ENCODE assay signal across 9 cellular contexts in the genomic region with DNA sequence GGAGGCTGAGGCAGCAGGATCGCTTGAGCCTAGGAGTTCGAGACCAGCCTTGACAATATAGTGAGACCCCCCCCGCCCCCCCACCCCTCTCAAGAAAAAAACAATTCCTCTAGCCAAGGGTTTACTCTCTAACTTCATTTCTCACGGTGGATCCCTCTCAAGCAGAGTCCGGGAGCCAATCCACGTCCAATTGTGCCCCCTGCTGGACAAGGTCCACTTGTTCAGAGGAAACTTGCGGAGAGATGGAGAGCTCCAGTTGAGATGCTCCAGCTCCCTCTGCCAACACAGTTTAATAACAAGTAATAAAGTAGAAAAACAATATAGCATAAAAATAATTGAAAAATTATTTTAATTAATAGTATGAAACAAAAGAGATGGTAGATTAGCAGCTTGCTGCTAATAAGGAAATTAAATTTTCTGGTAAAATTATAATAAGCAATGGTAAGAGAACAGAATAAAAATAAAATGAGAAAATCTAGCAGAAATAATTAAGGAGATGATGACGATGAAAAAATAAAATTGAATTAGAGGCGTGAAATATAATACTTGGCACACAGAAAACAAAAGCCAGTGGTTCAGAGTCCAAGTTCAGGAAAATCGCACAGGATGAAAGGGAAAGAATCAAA. TPM values are rescaled to one million over a fixed set of nuclear protein-coding genes. Genes with fewer than 3 reads are reported as not detected.
DNase-seq lines count a peak whose midpoint lies in the region; ATAC-seq and TF ChIP-seq lines count a peak whose summit lies in the region.
"Had no signal": no experiment of that assay in that cellular context is flagged by ENCODE, and none has a peak within 500 bp of the region (broad histone marks: within the 10 kb centered on the region; RNA-seq: fewer than 3 reads in every experiment).

No MANE protein-coding gene starts in this region.

- TF ChIP-seq CTCF in RWPE2 (IDR thresholded peaks at IDR 0.05; ENCODE audit: poor library complexity, severe bottlenecking): peak; percentile 57
- TF ChIP-seq CTCF in heart right ventricle (IDR thresholded peaks at IDR 0.05): peak; percentile 24 to 74 (median 66)

- H3K4me3 Mint-ChIP-seq in activated naive CD8-positive, alpha-beta T cell treated with anti-CD3 and anti-CD28 coated beads, Interleukin-2, amount 10 ng/mL, durations not matched to agents 7 days and 5 days: no peak overlapping the region
- H3K4me3 Mint-ChIP-seq: activated naive CD8-positive, alpha-beta T cell had no signal

- peaks cover 5% of the 10 kb centered on the region for H3K4me1 Mint-ChIP-seq in activated naive CD8-positive, alpha-beta T cell treated with anti-CD3 and anti-CD28 coated beads, Interleukin-2, amount 10 ng/mL, durations not matched to agents 7 days and 5 days

- ATAC-seq in RWPE2 (ENCODE audit: low read depth) (peak; percentile 60; the same call in 2 of the 3 replicates), heart right ventricle (peak in 6 of 8 donors; percentile 58 to 78 (median 62)), HG03135 (IDR thresholded peaks at IDR 0.05; ENCODE audit: unreplicated experiment) (no peak), HG02981 (IDR thresholded peaks at IDR 0.05; ENCODE audit: unreplicated experiment) (no peak)
- peak; percentile 50 for ATAC-seq in activated naive CD8-positive, alpha-beta T cell treated with anti-CD3 and anti-CD28 coated beads, Interleukin-2, amount 10 ng/mL, durations not matched to agents 7 days and 5 days (ENCODE audit: low read depth)

- H3K36me3 Mint-ChIP-seq in activated naive CD8-positive, alpha-beta T cell treated with anti-CD3 and anti-CD28 coated beads, Interleukin-2, amount 10 ng/mL, durations not matched to agents 7 days and 5 days: no peaks in the 10 kb centered on the region

- peaks cover 27% of the 10 kb centered on the region for H3K27me3 Mint-ChIP-seq in activated naive CD8-positive, alpha-beta T cell treated with anti-CD3 and anti-CD28 coated beads, Interleukin-2, amount 10 ng/mL, durations not matched to agents 7 days and 5 days

- intact Hi-C loops in heart right ventricle (cut with DNase I): loop anchor here in 2 of 10 donors (10.0 kb wide), 1 partner anchor 114 kb away; no protein-coding TSS in a partner anchor

- WGBS in heart right ventricle, 2 donors: 13 to 17% methylated on average over 10 of the region's 10 CpGs

- H3K27ac ChIP-seq in RWPE2 (ENCODE audit: poor library complexity, severe bottlenecking) (no peak overlapping the region), heart right ventricle (no peak overlapping the region)

- no peak overlapping the region for H3K27ac Mint-ChIP-seq in activated naive CD8-positive, alpha-beta T cell treated with anti-CD3 and anti-CD28 coated beads, Interleukin-2, amount 10 ng/mL, durations not matched to agents 7 days and 5 days
- H3K27ac Mint-ChIP-seq: activated naive CD8-positive, alpha-beta T cell had no signal

- peaks cover 2% of the 10 kb centered on the region for H3K9me3 Mint-ChIP-seq in activated naive CD8-positive, alpha-beta T cell treated with anti-CD3 and anti-CD28 coated beads, Interleukin-2, amount 10 ng/mL, durations not matched to agents 7 days and 5 days

- H3K36me3 ChIP-seq in RWPE2 (ENCODE audit: low read depth): no peaks in the 10 kb centered on the region
- no peaks in the 10 kb centered on the region for H3K36me3 ChIP-seq in heart right ventricle

- no peak overlapping the region for H3K4me3 ChIP-seq in Jurkat, Clone E6-1 (ENCODE audit: low read length)
- no peak overlapping the region for H3K4me3 ChIP-seq in RWPE2 (ENCODE audit: severe bottlenecking)
- no peak overlapping the region for H3K4me3 ChIP-seq in heart right ventricle

- H3K27me3 ChIP-seq in RWPE2 (ENCODE audit: insufficient read depth, poor library complexity, severe bottlenecking): no peaks in the 10 kb centered on the region
- peaks cover 0 to 55% (median 31%) of the 10 kb centered on the region in 7 donors for H3K27me3 ChIP-seq in heart right ventricle

- H3K9me3 ChIP-seq in RWPE2 (ENCODE audit: severe bottlenecking) (no peaks in the 10 kb centered on the region), heart right ventricle (peaks cover 0 to 5% (median 0%) of the 10 kb centered on the region in 11 donors)

- POLR2A ChIA-PET in activated naive CD8-positive, alpha-beta T cell treated with anti-CD3 and anti-CD28 coated beads, Interleukin-2, amount 10 ng/mL, durations not matched to agents 7 days and 5 days (lab: Charles Lee): no interaction called here

- DNase-seq in DMS79 treated with DMSO at 0.1 percent for 48 hours (lab: John Stamatoyannopoulos, UW): peak; percentile 55
- peak; percentile 60 for DNase-seq in Jurkat, Clone E6-1 (ENCODE audit: low read depth, low spot score)
- no peak for DNase-seq in RWPE2 (ENCODE audit: low spot score)
- peak; percentile 56 for DNase-seq in activated naive CD8-positive, alpha-beta T cell treated with anti-CD3 and anti-CD28 coated beads, Interleukin-2, amount 10 ng/mL, durations not matched to agents 7 days and 5 days
- peak; percentile 49 to 81 for DNase-seq in heart right ventricle
- peak; percentile 69 for DNase-seq in renal cortical epithelial cell (ENCODE audit: low read depth)

- H3K4me1 ChIP-seq in RWPE2 (ENCODE audit: insufficient read depth, poor library complexity, severe bottlenecking) (no peaks in the 10 kb centered on the region), heart right ventricle (peaks cover 0 to 9% (median 0%) of the 10 kb centered on the region in 9 donors)

RNA-seq across cellular contexts. Expression of gene SIGLEC14, which starts 14.5 kb away (rescaled TPM):
- not detected for polyA plus RNA-seq in Jurkat, Clone E6-1 (2012; ENCODE audit: insufficient read depth, insufficient read length)
- under 1 TPM; 0.33 to 0.57 TPM for total RNA-seq in activated naive CD8-positive, alpha-beta T cell treated with anti-CD3 and anti-CD28 coated beads, Interleukin-2, amount 10 ng/mL, durations not matched to agents 7 days and 5 days
- total RNA-seq in heart right ventricle: 1 to 10 TPM in 6 of 10 donors, under 1 TPM in 3, not detected in 1; 0.57 to 9.6 (median 1.3) TPM
- under 1 TPM; 0.37 to 0.93 TPM for polyA plus RNA-seq in heart right ventricle
- total RNA-seq in renal cortical epithelial cell: not detected in 2 replicates

RNA-seq across cellular contexts. Expression of gene SIGLEC5, which starts 30.9 kb away (rescaled TPM):
- polyA plus RNA-seq in Jurkat, Clone E6-1 (2012; ENCODE audit: insufficient read depth, insufficient read length): not detected
- not detected for total RNA-seq in activated naive CD8-positive, alpha-beta T cell treated with anti-CD3 and anti-CD28 coated beads, Interleukin-2, amount 10 ng/mL, durations not matched to agents 7 days and 5 days
- total RNA-seq in heart right ventricle (1 to 10 TPM in 1 of 10 donors, under 1 TPM in 6, not detected in 3; 0.11 to 1.2 (median 0.41) TPM), renal cortical epithelial cell (not detected in 2 replicates)
- under 1 TPM in 1 of 2 donors, not detected in 1; 0.01 TPM for polyA plus RNA-seq in heart right ventricle

RNA-seq across cellular contexts. Expression of gene SPACA6, which starts 32.0 kb away (rescaled TPM):
- polyA plus RNA-seq in Jurkat, Clone E6-1 (2012; ENCODE audit: insufficient read depth, insufficient read length): 3.1 TPM
- total RNA-seq in activated naive CD8-positive, alpha-beta T cell treated with anti-CD3 and anti-CD28 coated beads, Interleukin-2, amount 10 ng/mL, durations not matched to agents 7 days and 5 days: 1 to 10 TPM; 4.8 TPM
- total RNA-seq in heart right ventricle: 10 to 100 TPM in 6 of 10 donors, 1 to 10 TPM in 4; 6.4 to 16.1 (median 10.1) TPM
- 10 to 100 TPM in 1 of 2 donors, 1 to 10 TPM in 1; 8.6 to 45.1 TPM for polyA plus RNA-seq in heart right ventricle
- total RNA-seq in renal cortical epithelial cell: 1.7 and 3.5 TPM in 2 replicates

Comparison
In these comparisons a context has a peak if more than half of its experiments do, and no peak if none do; other contexts are left out.
1. ATAC-seq: peak in RWPE2 (single experiment), activated naive CD8-positive, alpha-beta T cell treated with anti-CD3 and anti-CD28 coated beads, Interleukin-2, amount 10 ng/mL, durations not matched to agents 7 days and 5 days (single experiment) and heart right ventricle (6 of 8); none in HG03135 (single experiment) and HG02981 (single experiment).